8 cellular contexts compared by ENCODE assay signal in genomic region chr2:3423492-3424170, GRCh38. TPM values are rescaled to one million over a fixed set of nuclear protein-coding genes. Genes with fewer than 3 reads are reported as not detected.
DNase-seq lines count a peak whose midpoint lies in the region; ATAC-seq and TF ChIP-seq lines count a peak whose summit lies in the region.

No MANE protein-coding gene starts in this region.

- no peak overlapping the region for H3K4me3 Mint-ChIP-seq in CD14-positive monocyte

- DNase-seq in CD14-positive monocyte (ENCODE audit: low spot score) (no peak), NCI-H2227 (lab: John Stamatoyannopoulos, UW; ENCODE audit: unreplicated experiment) (peak; percentile 29), dedifferentiated amniotic fluid mesenchymal stem cell (ENCODE audit: extremely low spot score) (peak; percentile 27), medulla oblongata (ENCODE audit: extremely low spot score) (peak; percentile 57), NCI-H1092 (lab: John Stamatoyannopoulos, UW) (no peak)
- DNase-seq in activated CD4-positive, alpha-beta T cell treated with anti-CD3 and anti-CD28 coated beads, Interleukin-2, amount 50 U/mL, for 1 hour, result peak; percentile 74
- peak; percentile 58 for DNase-seq in stimulated activated CD8-positive, alpha-beta memory T cell treated with anti-CD3 and anti-CD28 coated beads, Interleukin-4, amount 100 ng/mL, for 24 hours (ENCODE audit: low read depth)

- no peaks in the 10 kb centered on the region for H3K4me1 Mint-ChIP-seq in CD14-positive monocyte

- H3K36me3 Mint-ChIP-seq in CD14-positive monocyte, result peaks cover 90 to 94% of the 10 kb centered on the region in 2 donors

- intact Hi-C loops in CD14-positive monocyte (cut with micrococcal nuclease), result loop anchor here in 1 of 2 donors (2.0 kb wide), 1 partner anchor 227 kb away; no protein-coding TSS in a partner anchor

- peak; percentile 51 for ATAC-seq in GM19463 (IDR thresholded peaks at IDR 0.05; ENCODE audit: unreplicated experiment)

- peak; percentile 99 for TF ChIP-seq CTCF in CD14-positive monocyte (IDR thresholded peaks at IDR 0.05)

- H3K27me3 Mint-ChIP-seq in CD14-positive monocyte (ENCODE audit: low read depth in 3 of 3), result no peaks in the 10 kb centered on the region

- peak overlapping the region in 4 of 7 donors; percentile 1 to 46 (median 36) for H3K27ac Mint-ChIP-seq in CD14-positive monocyte

- peaks cover 0 to 3% (median 0%) of the 10 kb centered on the region in 7 donors for H3K9me3 Mint-ChIP-seq in CD14-positive monocyte

RNA-seq across cellular contexts. Expression of gene TRAPPC12, which starts 44.1 kb away (rescaled TPM):
- 10 to 100 TPM; 26.6 to 44.7 TPM for polyA plus RNA-seq in CD14-positive monocyte

RNA-seq across cellular contexts. Expression of gene EIPR1, which starts 46.0 kb away (rescaled TPM):
- polyA plus RNA-seq in CD14-positive monocyte, result 10 to 100 TPM; 20.8 to 22.4 TPM

Comparison
In these comparisons a context has a peak if more than half of its experiments do, and no peak if none do; other contexts are left out.
1. DNase-seq: peak in NCI-H2227 (single experiment), activated CD4-positive, alpha-beta T cell treated with anti-CD3 and anti-CD28 coated beads, Interleukin-2, amount 50 U/mL, for 1 hour (single experiment), dedifferentiated amniotic fluid mesenchymal stem cell (single experiment), medulla oblongata (single experiment) and stimulated activated CD8-positive, alpha-beta memory T cell treated with anti-CD3 and anti-CD28 coated beads, Interleukin-4, amount 100 ng/mL, for 24 hours (single experiment); none in CD14-positive monocyte (single experiment) and NCI-H1092 (single experiment).